In the genomic region with DNA sequence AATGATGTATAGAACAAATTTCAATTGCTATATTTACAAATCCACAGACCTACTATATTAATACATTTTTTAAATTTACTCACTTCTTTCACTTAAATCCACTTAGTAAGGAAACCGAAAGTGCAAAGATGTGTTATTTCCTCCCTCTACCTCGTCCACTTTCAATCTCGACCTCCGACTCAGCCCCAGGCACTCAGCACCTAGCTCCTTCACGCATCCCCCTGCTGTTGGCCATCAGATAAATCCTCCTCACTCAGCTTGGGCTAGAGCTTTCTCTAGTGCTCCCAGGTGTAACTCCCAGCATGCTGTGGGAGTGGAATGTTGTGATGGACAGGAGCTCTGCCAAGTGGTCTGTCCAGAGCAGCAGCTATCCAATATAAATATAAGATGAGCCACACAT, we compare ENCODE assay signal across 1 cellular context.
TF ChIP-seq lines count a peak whose summit lies in the region.

No MANE protein-coding gene starts in this region.

TF ChIP-seq in SK-N-SH, 30 proteins besides CTCF, POLR2A, EP300 and RAD21 (continued from another document):
- TF ChIP-seq REST (IDR thresholded peaks at IDR 0.05; ENCODE audit: low read depth, low read length) = no peak
- TF ChIP-seq FOXJ3 (CRISPR knock-in tag; IDR thresholded peaks at IDR 0.05) = no peak
- no peak for TF ChIP-seq NFIC (IDR thresholded peaks at IDR 0.05; ENCODE audit: borderline replicate concordance)
- TF ChIP-seq RFX5 (IDR thresholded peaks at IDR 0.05; ENCODE audit: low read length) = no peak
- no peak for TF ChIP-seq NRF1 (IDR thresholded peaks at IDR 0.05; ENCODE audit: low read depth, low read length)
- TF ChIP-seq TEAD4 (IDR thresholded peaks at IDR 0.05; ENCODE audit: borderline replicate concordance, insufficient read depth) = no peak
- TF ChIP-seq, protein P1, sequence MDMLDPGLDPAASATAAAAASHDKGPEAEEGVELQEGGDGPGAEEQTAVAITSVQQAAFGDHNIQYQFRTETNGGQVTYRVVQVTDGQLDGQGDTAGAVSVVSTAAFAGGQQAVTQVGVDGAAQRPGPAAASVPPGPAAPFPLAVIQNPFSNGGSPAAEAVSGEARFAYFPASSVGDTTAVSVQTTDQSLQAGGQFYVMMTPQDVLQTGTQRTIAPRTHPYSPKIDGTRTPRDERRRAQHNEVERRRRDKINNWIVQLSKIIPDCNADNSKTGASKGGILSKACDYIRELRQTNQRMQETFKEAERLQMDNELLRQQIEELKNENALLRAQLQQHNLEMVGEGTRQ (IDR thresholded peaks at IDR 0.05; ENCODE audit: borderline replicate concordance, low read depth, low read length) = no peak
- no peak for TF ChIP-seq TAF1 (IDR thresholded peaks at IDR 0.05; ENCODE audit: borderline replicate concordance, low read depth, low read length)
- no peak for TF ChIP-seq TCF12 (IDR thresholded peaks at IDR 0.05)
- TF ChIP-seq SIN3A (IDR thresholded peaks at IDR 0.05; ENCODE audit: borderline replicate concordance, low read depth, low read length) = no peak
- no peak for TF ChIP-seq RCOR1 (IDR thresholded peaks at IDR 0.05; ENCODE audit: low read length)
- no peak for TF ChIP-seq EZH2phosphoT487 (IDR thresholded peaks at IDR 0.05; ENCODE audit: borderline replicate concordance, low read depth)
